1 cellular context compared by ENCODE assay signal in genomic region chr22:38549106-38549884, GRCh38.
TF ChIP-seq lines count a peak whose summit lies in the region.

No MANE protein-coding gene starts in this region.

TF ChIP-seq in GM12878, 131 proteins besides CTCF, POLR2A, EP300 and RAD21 (continued from another document):
- TF ChIP-seq ELK1 (IDR thresholded peaks at IDR 0.05; ENCODE audit: low read depth, low read length) (no peak), HCFC1 (IDR thresholded peaks at IDR 0.05; ENCODE audit: low read length) (no peak), FOXK2 (IDR thresholded peaks at IDR 0.05) (no peak), MLLT1 (IDR thresholded peaks at IDR 0.05) (no peak), SMARCA5 (IDR thresholded peaks at IDR 0.05) (no peak), SRF (IDR thresholded peaks at IDR 0.05; ENCODE audit: low read depth in 2 of 2, low read length in 2 of 2) (no peak), CREB1 (IDR thresholded peaks at IDR 0.05; ENCODE audit: low read depth) (no peak), ZNF274 (IDR thresholded peaks at IDR 0.05; ENCODE audit: insufficient read depth, insufficient read length) (no peak), CBX3 (IDR thresholded peaks at IDR 0.05; ENCODE audit: borderline replicate concordance, low read depth) (no peak), TBL1XR1 (IDR thresholded peaks at IDR 0.05; ENCODE audit: low read depth, low read length) (no peak), DPF2 (IDR thresholded peaks at IDR 0.05) (peak; percentile 70), NR2F1 (conservative IDR thresholded peaks at IDR 0.05) (no peak), RBBP5 (conservative IDR thresholded peaks at IDR 0.05) (no peak), CREM (IDR thresholded peaks at IDR 0.05; ENCODE audit: low read depth) (no peak), CHD2 (IDR thresholded peaks at IDR 0.05; ENCODE audit: borderline replicate concordance, low read depth, low read length) (no peak), EGR1 (IDR thresholded peaks at IDR 0.05; ENCODE audit: borderline replicate concordance in 1 of 2, low read depth in 2 of 2, low read length in 2 of 2) (no peak), TCF7 (IDR thresholded peaks at IDR 0.05; ENCODE audit: borderline replicate concordance) (no peak), CEBPB (IDR thresholded peaks at IDR 0.05; ENCODE audit: borderline replicate concordance in 1 of 2, low read depth in 2 of 2, low read length in 2 of 2) (0 out of 4 replicates have a peak, but pooled peaks of 1 of the 2 experiments have one; percentile 25)
- TF ChIP-seq, protein P1, sequence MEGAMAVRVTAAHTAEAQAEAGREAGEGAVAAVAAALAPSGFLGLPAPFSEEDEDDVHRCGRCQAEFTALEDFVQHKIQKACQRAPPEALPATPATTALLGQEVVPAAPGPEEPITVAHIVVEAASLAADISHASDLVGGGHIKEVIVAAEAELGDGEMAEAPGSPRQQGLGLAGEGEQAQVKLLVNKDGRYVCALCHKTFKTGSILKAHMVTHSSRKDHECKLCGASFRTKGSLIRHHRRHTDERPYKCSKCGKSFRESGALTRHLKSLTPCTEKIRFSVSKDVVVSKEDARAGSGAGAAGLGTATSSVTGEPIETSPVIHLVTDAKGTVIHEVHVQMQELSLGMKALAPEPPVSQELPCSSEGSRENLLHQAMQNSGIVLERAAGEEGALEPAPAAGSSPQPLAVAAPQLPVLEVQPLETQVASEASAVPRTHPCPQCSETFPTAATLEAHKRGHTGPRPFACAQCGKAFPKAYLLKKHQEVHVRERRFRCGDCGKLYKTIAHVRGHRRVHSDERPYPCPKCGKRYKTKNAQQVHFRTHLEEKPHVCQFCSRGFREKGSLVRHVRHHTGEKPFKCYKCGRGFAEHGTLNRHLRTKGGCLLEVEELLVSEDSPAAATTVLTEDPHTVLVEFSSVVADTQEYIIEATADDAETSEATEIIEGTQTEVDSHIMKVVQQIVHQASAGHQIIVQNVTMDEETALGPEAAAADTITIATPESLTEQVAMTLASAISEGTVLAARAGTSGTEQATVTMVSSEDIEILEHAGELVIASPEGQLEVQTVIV (IDR thresholded peaks at IDR 0.05; ENCODE audit: borderline replicate concordance, partially characterized antibody): no peak
- TF ChIP-seq, protein P2, sequence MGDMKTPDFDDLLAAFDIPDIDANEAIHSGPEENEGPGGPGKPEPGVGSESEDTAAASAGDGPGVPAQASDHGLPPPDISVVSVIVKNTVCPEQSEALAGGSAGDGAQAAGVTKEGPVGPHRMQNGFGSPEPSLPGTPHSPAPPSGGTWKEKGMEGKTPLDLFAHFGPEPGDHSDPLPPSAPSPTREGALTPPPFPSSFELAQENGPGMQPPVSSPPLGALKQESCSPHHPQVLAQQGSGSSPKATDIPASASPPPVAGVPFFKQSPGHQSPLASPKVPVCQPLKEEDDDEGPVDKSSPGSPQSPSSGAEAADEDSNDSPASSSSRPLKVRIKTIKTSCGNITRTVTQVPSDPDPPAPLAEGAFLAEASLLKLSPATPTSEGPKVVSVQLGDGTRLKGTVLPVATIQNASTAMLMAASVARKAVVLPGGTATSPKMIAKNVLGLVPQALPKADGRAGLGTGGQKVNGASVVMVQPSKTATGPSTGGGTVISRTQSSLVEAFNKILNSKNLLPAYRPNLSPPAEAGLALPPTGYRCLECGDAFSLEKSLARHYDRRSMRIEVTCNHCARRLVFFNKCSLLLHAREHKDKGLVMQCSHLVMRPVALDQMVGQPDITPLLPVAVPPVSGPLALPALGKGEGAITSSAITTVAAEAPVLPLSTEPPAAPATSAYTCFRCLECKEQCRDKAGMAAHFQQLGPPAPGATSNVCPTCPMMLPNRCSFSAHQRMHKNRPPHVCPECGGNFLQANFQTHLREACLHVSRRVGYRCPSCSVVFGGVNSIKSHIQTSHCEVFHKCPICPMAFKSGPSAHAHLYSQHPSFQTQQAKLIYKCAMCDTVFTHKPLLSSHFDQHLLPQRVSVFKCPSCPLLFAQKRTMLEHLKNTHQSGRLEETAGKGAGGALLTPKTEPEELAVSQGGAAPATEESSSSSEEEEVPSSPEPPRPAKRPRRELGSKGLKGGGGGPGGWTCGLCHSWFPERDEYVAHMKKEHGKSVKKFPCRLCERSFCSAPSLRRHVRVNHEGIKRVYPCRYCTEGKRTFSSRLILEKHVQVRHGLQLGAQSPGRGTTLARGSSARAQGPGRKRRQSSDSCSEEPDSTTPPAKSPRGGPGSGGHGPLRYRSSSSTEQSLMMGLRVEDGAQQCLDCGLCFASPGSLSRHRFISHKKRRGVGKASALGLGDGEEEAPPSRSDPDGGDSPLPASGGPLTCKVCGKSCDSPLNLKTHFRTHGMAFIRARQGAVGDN (IDR thresholded peaks at IDR 0.05): no peak
TF ChIP-seq in GM12878: peak in this region for 17.
